In genomic region chr11:107856981-107857517, GRCh38 we compare ENCODE assay signal across 8 cellular contexts. TPM values are rescaled to one million over a fixed set of nuclear protein-coding genes. Genes with fewer than 3 reads are reported as not detected.
DNase-seq lines count a peak whose midpoint lies in the region; ATAC-seq and TF ChIP-seq lines count a peak whose summit lies in the region.
"Had no signal": no experiment of that assay in that cellular context is flagged by ENCODE, and none has a peak within 500 bp of the region (broad histone marks: within the 10 kb centered on the region; RNA-seq: fewer than 3 reads in every experiment).

No MANE protein-coding gene starts in this region.

- ATAC-seq in HG03457 (IDR thresholded peaks at IDR 0.05; ENCODE audit: unreplicated experiment) = no peak
- ATAC-seq in GM18909 (IDR thresholded peaks at IDR 0.05; ENCODE audit: poor library complexity, unreplicated experiment) = no peak

- H3K9me3 Mint-ChIP-seq in endodermal cell = no peaks in the 10 kb centered on the region

- 46 to 47% methylated on average over 7 of the region's 7 CpGs for WGBS in endodermal cell (ENCODE audit: insufficient coverage in 1 of 2, insufficient read length in 1 of 2), 2 experiments

- H3K36me3 Mint-ChIP-seq in endodermal cell (ENCODE audit: low read depth) = peaks cover 4% of the 10 kb centered on the region

- H3K4me3 ChIP-seq in GM12875 (ENCODE audit: low read depth, low read length) (peak overlapping the region; percentile 93), endodermal cell (ENCODE audit: low read length) (peak overlapping the region; percentile 82)

- H3K27ac ChIP-seq in endodermal cell (ENCODE audit: low read depth, low read length) = no peak overlapping the region
- H3K27ac ChIP-seq: psoas muscle had no signal

- peaks cover 14% of the 10 kb centered on the region for H3K4me1 Mint-ChIP-seq in endodermal cell

- H3K9me3 ChIP-seq in endodermal cell (ENCODE audit: control insufficient read depth, low read length) = no peaks in the 10 kb centered on the region
- H3K9me3 ChIP-seq: psoas muscle had no signal

- no peak for TF ChIP-seq CTCF in GM12875 (IDR thresholded peaks at IDR 0.05; ENCODE audit: borderline replicate concordance, insufficient read depth, low read depth, low read length)
- TF ChIP-seq CTCF in endodermal cell (conservative IDR thresholded peaks at IDR 0.05) = no peak

- no peaks in the 10 kb centered on the region for H3K36me3 ChIP-seq in endodermal cell (ENCODE audit: control insufficient read depth, insufficient read depth, low read length)

- peak overlapping the region; percentile 92 for H3K4me3 Mint-ChIP-seq in endodermal cell

- no peaks in the 10 kb centered on the region for H3K4me1 ChIP-seq in endodermal cell (ENCODE audit: control insufficient read depth, insufficient read depth, low read length)

- H3K27me3 ChIP-seq in endodermal cell (ENCODE audit: control insufficient read depth, insufficient read depth, low read length, poor library complexity, severe bottlenecking) = no peaks in the 10 kb centered on the region

- DNase-seq in NCI-H69 (lab: John Stamatoyannopoulos, UW) (peak; percentile 57), endodermal cell (peak; percentile 62), renal cortical epithelial cell (ENCODE audit: low read depth) (peak; percentile 42), NCI-H748 (lab: John Stamatoyannopoulos, UW; ENCODE audit: unreplicated experiment) (no peak)
- DNase-seq: psoas muscle had no signal

- H3K27ac Mint-ChIP-seq in endodermal cell = no peak overlapping the region

- H3K27me3 Mint-ChIP-seq in endodermal cell (ENCODE audit: insufficient read depth) = peaks cover 21% of the 10 kb centered on the region

- H3K9ac ChIP-seq in endodermal cell (ENCODE audit: extremely low read depth, low read length, poor library complexity, severe bottlenecking) = peak overlapping the region; percentile 30

RNA-seq across cellular contexts. Expression of gene SLC35F2, which starts 1.5 kb away (rescaled TPM):
- 10 to 100 TPM; 18.8 to 23.6 TPM for total RNA-seq in endodermal cell
- 6.3 TPM for polyA plus RNA-seq in endodermal cell (2013, experiment 1 of 2)
- polyA plus RNA-seq in endodermal cell (2013, experiment 2 of 2) = 6.1 TPM
- total RNA-seq in renal cortical epithelial cell = 69.4 and 95.3 TPM in 2 replicates
